20 cellular contexts compared by ENCODE assay signal in genomic region chr1:200173097-200173629, GRCh38.
"Had no signal": no experiment of that assay in that cellular context is flagged by ENCODE, and none has a peak within 500 bp of the region (broad histone marks: within the 10 kb centered on the region; RNA-seq: fewer than 3 reads in every experiment).

No MANE protein-coding gene starts in this region.

- H3K27ac ChIP-seq: brain microvascular endothelial cell, ovary, psoas muscle, testis, upper lobe of left lung had no signal

- H3K4me1 Mint-ChIP-seq: activated CD4-positive, alpha-beta T cell treated with anti-CD3 and anti-CD28 coated beads, Interleukin-2, amount 10 ng/mL, durations not matched to agents 24 days and 14 days had no signal

- H3K36me3 Mint-ChIP-seq: naive thymus-derived CD4-positive, alpha-beta T cell; stimulated activated effector memory CD8-positive, alpha-beta T cell treated with anti-CD3 and anti-CD28 coated beads, Interleukin-12 subunit alpha, Interleukin-12 subunit beta, amount 100 ng/mL, for 72 hours had no signal

- H3K27me3 ChIP-seq: brain microvascular endothelial cell, ovary, testis, upper lobe of left lung had no signal

- H3K27ac Mint-ChIP-seq: activated CD4-positive, alpha-beta T cell treated with anti-CD3 and anti-CD28 coated beads, Interleukin-2, amount 10 ng/mL, durations not matched to agents 24 days and 14 days; activated CD8-positive, alpha-beta T cell treated with anti-CD3 and anti-CD28 coated beads, Interleukin-2, amount 10 ng/mL, durations not matched to agents 7 days and 5 days; activated naive CD4-positive, alpha-beta T cell treated with anti-CD3 and anti-CD28 coated beads for 36 hours; activated T-cell treated with anti-CD3 and anti-CD28 coated beads, Interleukin-2, amount 50 U/mL, for 24 hours; activated T-helper 2 cell treated with anti-CD3 and anti-CD28 coated beads, Interferon-gamma antibody, Interleukin-2, Interleukin-4, amounts not matched to agents 10 μg/mL and 5 μg/mL and 100 μg/mL, durations not matched to agents 14 hours and 24 hours and 36 hours; naive thymus-derived CD4-positive, alpha-beta T cell; stimulated activated effector memory CD8-positive, alpha-beta T cell treated with anti-CD3 and anti-CD28 coated beads, Interleukin-12 subunit alpha, Interleukin-12 subunit beta, amount 100 ng/mL, for 72 hours had no signal

- H3K4me1 ChIP-seq: psoas muscle, testis, upper lobe of left lung had no signal

- H3K36me3 ChIP-seq: brain microvascular endothelial cell, ovary, upper lobe of left lung had no signal

- H3K9me3 ChIP-seq: ovary, psoas muscle, testis, upper lobe of left lung had no signal

- H3K4me3 ChIP-seq: ovary, psoas muscle, testis, upper lobe of left lung had no signal

- H3K9me3 Mint-ChIP-seq: activated CD4-positive, alpha-beta T cell treated with anti-CD3 and anti-CD28 coated beads, Interleukin-2, amount 10 ng/mL, durations not matched to agents 24 days and 14 days; activated naive CD4-positive, alpha-beta T cell treated with anti-CD3 and anti-CD28 coated beads for 36 hours; activated T-cell treated with anti-CD3 and anti-CD28 coated beads, Interleukin-2, amount 50 U/mL, for 24 hours; activated T-helper 2 cell treated with anti-CD3 and anti-CD28 coated beads, Interferon-gamma antibody, Interleukin-2, Interleukin-4, amounts not matched to agents 10 μg/mL and 5 μg/mL and 100 μg/mL, durations not matched to agents 14 hours and 24 hours and 36 hours; stimulated activated effector memory CD8-positive, alpha-beta T cell treated with anti-CD3 and anti-CD28 coated beads, Interleukin-12 subunit alpha, Interleukin-12 subunit beta, amount 100 ng/mL, for 72 hours had no signal

- H3K4me3 Mint-ChIP-seq: activated CD4-positive, alpha-beta T cell treated with anti-CD3 and anti-CD28 coated beads, Interleukin-2, amount 10 ng/mL, durations not matched to agents 24 days and 14 days; activated CD8-positive, alpha-beta T cell treated with anti-CD3 and anti-CD28 coated beads, Interleukin-2, amount 10 ng/mL, durations not matched to agents 7 days and 5 days; activated naive CD4-positive, alpha-beta T cell treated with anti-CD3 and anti-CD28 coated beads for 36 hours; activated T-cell treated with anti-CD3 and anti-CD28 coated beads, Interleukin-2, amount 50 U/mL, for 24 hours; naive thymus-derived CD4-positive, alpha-beta T cell; stimulated activated effector memory CD8-positive, alpha-beta T cell treated with anti-CD3 and anti-CD28 coated beads, Interleukin-12 subunit alpha, Interleukin-12 subunit beta, amount 100 ng/mL, for 72 hours had no signal

- DNase-seq: activated CD4-positive, alpha-beta T cell treated with anti-CD3 and anti-CD28 coated beads, Interleukin-2, amount 10 ng/mL, durations not matched to agents 24 days and 14 days; activated CD8-positive, alpha-beta T cell treated with anti-CD3 and anti-CD28 coated beads, Interleukin-2, amount 10 ng/mL, durations not matched to agents 7 days and 5 days; activated naive CD4-positive, alpha-beta T cell treated with anti-CD3 and anti-CD28 coated beads for 36 hours; activated T-cell treated with anti-CD3 and anti-CD28 coated beads, Interleukin-2, amount 50 U/mL, for 24 hours; anterior cingulate cortex; brain microvascular endothelial cell; central memory CD4-positive, alpha-beta T cell; erythroblast; head of caudate nucleus; naive thymus-derived CD4-positive, alpha-beta T cell; ovary; psoas muscle; right cardiac atrium; small intestine; stimulated activated CD4-positive, alpha-beta T cell treated with anti-CD3 and anti-CD28 coated beads, Interleukin-4, amount 100 ng/mL, for 24 hours; T1000; testis; upper lobe of left lung had no signal

- ATAC-seq: activated CD8-positive, alpha-beta T cell treated with anti-CD3 and anti-CD28 coated beads, Interleukin-2, amount 10 ng/mL, durations not matched to agents 7 days and 5 days; naive thymus-derived CD4-positive, alpha-beta T cell; psoas muscle; right cardiac atrium; stimulated activated effector memory CD8-positive, alpha-beta T cell treated with anti-CD3 and anti-CD28 coated beads, Interleukin-12 subunit alpha, Interleukin-12 subunit beta, amount 100 ng/mL, for 72 hours had no signal
